ENCODE assay signal across 1 cellular context in the genomic region with DNA sequence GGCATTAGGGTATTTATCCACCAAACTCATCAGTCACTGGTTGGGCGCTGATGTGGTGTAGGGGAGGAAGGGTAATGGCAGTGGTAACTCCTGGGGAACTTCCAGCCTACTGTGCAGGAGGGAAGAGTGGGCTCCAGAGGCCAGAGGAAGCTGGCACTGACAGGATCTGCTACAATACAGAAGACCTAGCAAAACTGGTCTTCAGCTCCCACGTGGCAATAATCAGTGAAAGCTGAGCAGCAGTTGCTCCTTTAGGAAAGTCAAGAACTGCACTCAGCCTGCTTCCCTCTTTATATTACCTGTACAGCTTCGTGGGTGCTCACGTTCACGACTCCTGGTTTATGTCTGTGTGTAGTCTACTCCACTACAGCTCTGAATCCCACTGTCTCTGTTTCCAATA.
TF ChIP-seq lines count a peak whose summit lies in the region.

No MANE protein-coding gene starts in this region.

TF ChIP-seq in K562, 482 proteins besides CTCF, POLR2A, EP300 and RAD21 (continued from another document):
- TF ChIP-seq ZBTB1 (CRISPR knock-in tag; IDR thresholded peaks at IDR 0.05; ENCODE audit: borderline replicate concordance, low read depth) (no peak), ZNF347 (CRISPR knock-in tag; IDR thresholded peaks at IDR 0.05; ENCODE audit: low read depth) (no peak), KLF1 (tag; IDR thresholded peaks at IDR 0.05) (no peak), CCNT2 (IDR thresholded peaks at IDR 0.05; ENCODE audit: borderline replicate concordance, extremely low read depth, insufficient read length, low read depth, low read length) (no peak), ELK3 (CRISPR knock-in tag; IDR thresholded peaks at IDR 0.05) (no peak), L3MBTL2 (IDR thresholded peaks at IDR 0.05) (no peak), GATA2 (CRISPR knock-in tag; IDR thresholded peaks at IDR 0.05) (no peak), NR1H2 (CRISPR knock-in tag; IDR thresholded peaks at IDR 0.05) (no peak)
- TF ChIP-seq, protein P1, sequence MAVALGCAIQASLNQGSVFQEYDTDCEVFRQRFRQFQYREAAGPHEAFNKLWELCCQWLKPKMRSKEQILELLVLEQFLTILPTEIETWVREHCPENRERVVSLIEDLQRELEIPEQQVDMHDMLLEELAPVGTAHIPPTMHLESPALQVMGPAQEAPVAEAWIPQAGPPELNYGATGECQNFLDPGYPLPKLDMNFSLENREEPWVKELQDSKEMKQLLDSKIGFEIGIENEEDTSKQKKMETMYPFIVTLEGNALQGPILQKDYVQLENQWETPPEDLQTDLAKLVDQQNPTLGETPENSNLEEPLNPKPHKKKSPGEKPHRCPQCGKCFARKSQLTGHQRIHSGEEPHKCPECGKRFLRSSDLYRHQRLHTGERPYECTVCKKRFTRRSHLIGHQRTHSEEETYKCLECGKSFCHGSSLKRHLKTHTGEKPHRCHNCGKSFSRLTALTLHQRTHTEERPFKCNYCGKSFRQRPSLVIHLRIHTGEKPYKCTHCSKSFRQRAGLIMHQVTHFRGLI (CRISPR knock-in tag; IDR thresholded peaks at IDR 0.05): no peak
- TF ChIP-seq, protein P2, sequence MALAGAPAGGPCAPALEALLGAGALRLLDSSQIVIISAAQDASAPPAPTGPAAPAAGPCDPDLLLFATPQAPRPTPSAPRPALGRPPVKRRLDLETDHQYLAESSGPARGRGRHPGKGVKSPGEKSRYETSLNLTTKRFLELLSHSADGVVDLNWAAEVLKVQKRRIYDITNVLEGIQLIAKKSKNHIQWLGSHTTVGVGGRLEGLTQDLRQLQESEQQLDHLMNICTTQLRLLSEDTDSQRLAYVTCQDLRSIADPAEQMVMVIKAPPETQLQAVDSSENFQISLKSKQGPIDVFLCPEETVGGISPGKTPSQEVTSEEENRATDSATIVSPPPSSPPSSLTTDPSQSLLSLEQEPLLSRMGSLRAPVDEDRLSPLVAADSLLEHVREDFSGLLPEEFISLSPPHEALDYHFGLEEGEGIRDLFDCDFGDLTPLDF (CRISPR knock-in tag; IDR thresholded peaks at IDR 0.05): no peak
TF ChIP-seq in K562: peak in this region for 0.
